12 cellular contexts compared by ENCODE assay signal in genomic region chr18:23718243-23718720, GRCh38. TPM values are rescaled to one million over a fixed set of nuclear protein-coding genes. Genes with fewer than 3 reads are reported as not detected.
A peak's percentile ranks its signal among the peaks of the same experiment; 100 is the strongest.
DNase-seq lines count a peak whose midpoint lies in the region; FAIRE-seq and TF ChIP-seq lines count a peak whose summit lies in the region.
"Had no signal": no experiment of that assay in that cellular context is flagged by ENCODE, and none has a peak within 500 bp of the region (broad histone marks: within the 10 kb centered on the region; RNA-seq: fewer than 3 reads in every experiment).

No MANE protein-coding gene starts in this region.

- no peak for TF ChIP-seq POLR2A in endothelial cell of umbilical vein (IDR thresholded peaks at IDR 0.05; ENCODE audit: low read depth, low read length)

- DNase-seq in EL, result peak; percentile 83
- DNase-seq in RCC 7860 (ENCODE audit: low spot score), result peak; percentile 35
- DNase-seq in endothelial cell of umbilical vein (ENCODE audit: low read depth, low spot score), result peak; percentile 31
- DNase-seq in osteoblast (ENCODE audit: insufficient read length, low spot score, missing footprints), result no peak
- no peak for DNase-seq in cerebellar nuclear complex (lab: John Stamatoyannopoulos, UW)
- no peak for DNase-seq in stimulated activated CD4-positive, alpha-beta T cell treated with anti-CD3 and anti-CD28 coated beads, Interleukin-4, amount 100 ng/mL, for 1 hour
- DNase-seq in NCI-H2227 treated with DMSO at 0.1 percent for 48 hours (lab: John Stamatoyannopoulos, UW), result no peak
- no peak for DNase-seq in activated T-cell treated with anti-CD3 and anti-CD28 coated beads, Interleukin-2, amount 50 U/mL, for 48 hours
- DNase-seq: activated CD4-positive, alpha-beta memory T cell treated with anti-CD3 and anti-CD28 coated beads for 36 hours; activated naive CD4-positive, alpha-beta T cell treated with anti-CD3 and anti-CD28 coated beads, Interleukin-2, amount 10 ng/mL, durations not matched to agents 7 days and 5 days had no signal

- H3K4me1 ChIP-seq in endothelial cell of umbilical vein (ENCODE audit: control insufficient read depth, extremely low read depth, insufficient read depth, low read length) (peaks cover 19% of the 10 kb centered on the region), osteoblast (ENCODE audit: insufficient read depth, low read length) (peaks cover 51% of the 10 kb centered on the region)

- H3K27ac ChIP-seq in endothelial cell of umbilical vein (ENCODE audit: insufficient read depth, low read depth, low read length) (peak overlapping the region; percentile 84), osteoblast (ENCODE audit: low read depth, low read length) (peak overlapping the region; percentile 98)
- H3K27ac ChIP-seq: BLaER1 treated with 17β-estradiol and CSF1 and Interleukin-3, amounts not matched to agents 10 nM and 100 nM had no signal

- H3K9me1 ChIP-seq in endothelial cell of umbilical vein (replicated peaks; ENCODE audit: control insufficient read depth, extremely low read depth, insufficient read depth, low read length), result no peaks in the 10 kb centered on the region

- H4K20me1 ChIP-seq in endothelial cell of umbilical vein (replicated peaks; ENCODE audit: control insufficient read depth, extremely low read depth, insufficient read depth, low read length), result no peaks in the 10 kb centered on the region
- H4K20me1 ChIP-seq in osteoblast (ENCODE audit: insufficient read depth, low read length), result no peaks in the 10 kb centered on the region
- H4K20me1 ChIP-seq: BLaER1 treated with 17β-estradiol and CSF1 and Interleukin-3, amounts not matched to agents 10 nM and 100 nM had no signal

- H3K36me3 ChIP-seq in endothelial cell of umbilical vein (ENCODE audit: control insufficient read depth in 2 of 2, extremely low read depth in 1 of 2, insufficient read depth in 2 of 2, low read length in 2 of 2) (no peaks in the 10 kb centered on the region), osteoblast (ENCODE audit: insufficient read depth, low read length) (no peaks in the 10 kb centered on the region)
- H3K36me3 ChIP-seq: BLaER1 treated with 17β-estradiol and CSF1 and Interleukin-3, amounts not matched to agents 10 nM and 100 nM had no signal

- no peak overlapping the region for H3K4me2 ChIP-seq in endothelial cell of umbilical vein (ENCODE audit: insufficient read depth, low read length)
- H3K4me2 ChIP-seq in osteoblast (ENCODE audit: insufficient read depth, low read length), result peak overlapping the region; percentile 59
- H3K4me2 ChIP-seq: BLaER1 treated with 17β-estradiol and CSF1 and Interleukin-3, amounts not matched to agents 10 nM and 100 nM had no signal

- CTCF ChIA-PET in endothelial cell of umbilical vein (lab: Charles Lee), result interaction anchor here (3.4 kb wide), 1 partner anchor 15 kb away, joined by 21 read pairs; no protein-coding TSS in a partner anchor

- FAIRE-seq in RCC 7860 (lab: Jason Lieb, UNC) (no peak), endothelial cell of umbilical vein (lab: Jason Lieb, UNC) (no peak)

- POLR2A ChIA-PET in endothelial cell of umbilical vein (lab: Charles Lee), result no interaction called here

- no TSS peak for BruUV-seq in endothelial cell of umbilical vein (replicated peaks; lab: Mats Ljungman, UMichigan)

- TF ChIP-seq CTCF in endothelial cell of umbilical vein (IDR thresholded peaks at IDR 0.05; ENCODE audit: extremely low read depth in 1 of 2, insufficient read depth in 1 of 2, low read depth in 1 of 2, low read length in 2 of 2) (no peak), osteoblast (IDR thresholded peaks at IDR 0.05; ENCODE audit: extremely low read depth, low read depth, low read length) (no peak)

- no peaks in the 10 kb centered on the region for H3K27me3 ChIP-seq in endothelial cell of umbilical vein (ENCODE audit: control insufficient read depth in 2 of 2, insufficient read depth in 2 of 2, low read length in 2 of 2)
- H3K27me3 ChIP-seq in osteoblast (ENCODE audit: insufficient read depth, low read length), result no peaks in the 10 kb centered on the region
- H3K27me3 ChIP-seq: BLaER1 treated with 17β-estradiol and CSF1 and Interleukin-3, amounts not matched to agents 10 nM and 100 nM had no signal

- H3K79me2 ChIP-seq in endothelial cell of umbilical vein (ENCODE audit: control insufficient read depth, insufficient read depth, low read length) (no peaks in the 10 kb centered on the region), osteoblast (ENCODE audit: insufficient read depth, low read length) (no peaks in the 10 kb centered on the region)

- H2AFZ ChIP-seq in endothelial cell of umbilical vein (ENCODE audit: low read depth, low read length) (no peak overlapping the region), osteoblast (ENCODE audit: low read length) (peak overlapping the region; percentile 20)

- intact Hi-C loops in endothelial cell of umbilical vein (cut with micrococcal nuclease), result loop anchor here (5.0 kb wide), 1 partner anchor 91 kb away; no protein-coding TSS in a partner anchor

- H3K4me3 ChIP-seq in endothelial cell of umbilical vein (replicated peaks in 1 of 3; ENCODE audit: insufficient read depth in 1 of 3, low read depth in 1 of 3, low read length in 3 of 3), result no peak overlapping the region
- no peak overlapping the region for H3K4me3 ChIP-seq in osteoblast (ENCODE audit: insufficient read depth, low read length)
- H3K4me3 ChIP-seq: BLaER1 treated with 17β-estradiol and CSF1 and Interleukin-3, amounts not matched to agents 10 nM and 100 nM had no signal

- dilution Hi-C loops in endothelial cell of umbilical vein (cut with MboI; ENCODE audit: extremely low pct_ligation_motif_present, low sequenced_read_pairs), result no loop called here

- H3K9me3 ChIP-seq in endothelial cell of umbilical vein (replicated peaks; ENCODE audit: control insufficient read depth, insufficient read depth, low read length) (no peaks in the 10 kb centered on the region), osteoblast (ENCODE audit: low read depth, low read length) (no peaks in the 10 kb centered on the region)

- H3K9ac ChIP-seq in endothelial cell of umbilical vein (replicated peaks; ENCODE audit: extremely low read depth, insufficient read depth, low read length), result peak overlapping the region; percentile 5
- H3K9ac ChIP-seq: BLaER1 treated with 17β-estradiol and CSF1 and Interleukin-3, amounts not matched to agents 10 nM and 100 nM had no signal

TF ChIP-seq in endothelial cell of umbilical vein, 7 proteins besides CTCF, POLR2A, EP300 and RAD21:
- TF ChIP-seq JUN (IDR thresholded peaks at IDR 0.05; ENCODE audit: borderline replicate concordance, insufficient read depth, insufficient read length, low read depth), result no peak
- peak; percentile 26 for TF ChIP-seq FOS (IDR thresholded peaks at IDR 0.05; ENCODE audit: borderline replicate concordance, insufficient read depth, low read length)

RNA-seq across cellular contexts. Expression of gene LAMA3, which starts 29.0 kb away (rescaled TPM):
- total RNA-seq in endothelial cell of umbilical vein (7.1 and 12.3 TPM in 2 replicates), osteoblast (8.3 and 33.3 TPM in 2 replicates)
- polyA plus RNA-seq in endothelial cell of umbilical vein, result 2.5 and 2.6 TPM in 2 replicates
- 1.9 and 2.5 TPM in 2 replicates for polyA plus RNA-seq in endothelial cell of umbilical vein (2011; cell fraction: cytosol; rRNA removed)
- polyA plus RNA-seq in endothelial cell of umbilical vein (2011; cell fraction: nucleus; rRNA removed), result 8.4 and 9.3 TPM in 2 replicates
- polyA plus RNA-seq in endothelial cell of umbilical vein (2012), result 8.0 and 8.9 TPM in 2 replicates
- 5.5 and 6.1 TPM in 2 replicates for polyA minus RNA-seq in endothelial cell of umbilical vein
- 9.4 TPM for polyA minus RNA-seq in endothelial cell of umbilical vein (2011; cell fraction: cytosol; rRNA and poly(A)+ RNA removed)
- polyA minus RNA-seq in endothelial cell of umbilical vein (2011; cell fraction: nucleus; rRNA and poly(A)+ RNA removed), result 7.0 and 10.4 TPM in 2 replicates

RNA-seq across cellular contexts. Expression of gene ANKRD29, which starts 55.6 kb away (rescaled TPM):
- total RNA-seq in endothelial cell of umbilical vein (1.2 and 2.6 TPM in 2 replicates), osteoblast (9.8 and 20.9 TPM in 2 replicates)
- polyA plus RNA-seq in endothelial cell of umbilical vein, result 0.03 and 0.18 TPM in 2 replicates
- 0.10 and 0.13 TPM in 2 replicates for polyA plus RNA-seq in endothelial cell of umbilical vein (2011; cell fraction: cytosol; rRNA removed)
- polyA plus RNA-seq in endothelial cell of umbilical vein (2011; cell fraction: nucleus; rRNA removed), result 0.57 and 0.63 TPM in 2 replicates
- 1.2 and 1.8 TPM in 2 replicates for polyA plus RNA-seq in endothelial cell of umbilical vein (2012)
- polyA minus RNA-seq in endothelial cell of umbilical vein, result not detected in 2 replicates
- 7.8 TPM for polyA minus RNA-seq in endothelial cell of umbilical vein (2011; cell fraction: cytosol; rRNA and poly(A)+ RNA removed)
- polyA minus RNA-seq in endothelial cell of umbilical vein (2011; cell fraction: nucleus; rRNA and poly(A)+ RNA removed), result 0.14 TPM in 1 of 2 replicates, not detected in the other
- total RNA-seq: activated CD4-positive, alpha-beta memory T cell treated with anti-CD3 and anti-CD28 coated beads for 36 hours; OCI-LY7 had no signal

Comparison
In these comparisons a context has a peak if more than half of its experiments do, and no peak if none do; other contexts are left out.
1. DNase-seq: peak in EL (single experiment), RCC 7860 (single experiment) and endothelial cell of umbilical vein (single experiment); none in osteoblast (single experiment), cerebellar nuclear complex (0 of 2), stimulated activated CD4-positive, alpha-beta T cell treated with anti-CD3 and anti-CD28 coated beads, Interleukin-4, amount 100 ng/mL, for 1 hour (single experiment), NCI-H2227 treated with DMSO at 0.1 percent for 48 hours (single experiment) and activated T-cell treated with anti-CD3 and anti-CD28 coated beads, Interleukin-2, amount 50 U/mL, for 48 hours (0 of 2).